In genomic region chr13:44331446-44331845, GRCh38 we compare ENCODE assay signal across 13 cellular contexts. TPM values are rescaled to one million over a fixed set of nuclear protein-coding genes. Genes with fewer than 3 reads are reported as not detected.
DNase-seq lines count a peak whose midpoint lies in the region; ATAC-seq and TF ChIP-seq lines count a peak whose summit lies in the region.
"Had no signal": no experiment of that assay in that cellular context is flagged by ENCODE, and none has a peak within 500 bp of the region (broad histone marks: within the 10 kb centered on the region; RNA-seq: fewer than 3 reads in every experiment).

No MANE protein-coding gene starts in this region.

- H3K4me3 ChIP-seq in right atrium auricular region: no peak overlapping the region
- H3K4me3 ChIP-seq: testis had no signal

- peak overlapping the region; percentile 23 to 42 for H3K27ac ChIP-seq in right atrium auricular region
- H3K27ac ChIP-seq: parathyroid adenoma, testis had no signal

- intact Hi-C loops in activated CD4-positive, alpha-beta T cell treated with anti-CD3 and anti-CD28 coated beads for 36 hours (cut with DNase I, micrococcal nuclease): no loop called here

- CTCF ChIA-PET in activated CD4-positive, alpha-beta T cell treated with anti-CD3 and anti-CD28 coated beads for 36 hours (lab: Charles Lee): interaction anchor here (1.0 kb wide), 1 partner anchor 420 kb away, joined by 3 read pairs; no protein-coding TSS in a partner anchor

- peak; percentile 43 for DNase-seq in activated CD4-positive, alpha-beta T cell treated with anti-CD3 and anti-CD28 coated beads for 36 hours
- no peak for DNase-seq in activated CD4-positive, alpha-beta T cell treated with anti-CD3 and anti-CD28 coated beads for 4 hours
- DNase-seq in right atrium auricular region (ENCODE audit: low spot score) (no peak), SHP77 (lab: John Stamatoyannopoulos, UW) (no peak), HFFc6 (no peak)
- no peak for DNase-seq in stimulated activated effector memory CD8-positive, alpha-beta T cell treated with anti-CD3 and anti-CD28 coated beads, Interleukin-12 subunit alpha, Interleukin-12 subunit beta, amount 100 ng/mL, for 72 hours (ENCODE audit: low spot score in 2 of 2)
- DNase-seq: 8988T; activated effector memory CD4-positive, alpha-beta T cell treated with Interleukin-2 at 50 U/mL for 16 hours; SHP77 treated with DMSO at 0.1 percent for 48 hours had no signal

- peaks cover 8% of the 10 kb centered on the region for H3K4me1 Mint-ChIP-seq in activated CD4-positive, alpha-beta T cell treated with anti-CD3 and anti-CD28 coated beads for 36 hours
- H3K4me1 Mint-ChIP-seq in activated T-helper 17 cell treated with anti-CD3 and anti-CD28 coated beads, Interleukin-2, amount 50 U/mL, for 72 hours: peaks cover 8% of the 10 kb centered on the region
- peaks cover 8% of the 10 kb centered on the region for H3K4me1 Mint-ChIP-seq in stimulated activated effector memory CD8-positive, alpha-beta T cell treated with anti-CD3 and anti-CD28 coated beads, Interleukin-12 subunit alpha, Interleukin-12 subunit beta, amount 100 ng/mL, for 72 hours
- peaks cover 12% of the 10 kb centered on the region for H3K4me1 Mint-ChIP-seq in HFFc6 (ENCODE audit: low read depth)

- H3K4me3 Mint-ChIP-seq in activated CD4-positive, alpha-beta T cell treated with anti-CD3 and anti-CD28 coated beads for 36 hours: no peak overlapping the region
- no peak overlapping the region for H3K4me3 Mint-ChIP-seq in activated T-helper 17 cell treated with anti-CD3 and anti-CD28 coated beads, Interleukin-2, amount 50 U/mL, for 72 hours
- no peak overlapping the region for H3K4me3 Mint-ChIP-seq in stimulated activated effector memory CD8-positive, alpha-beta T cell treated with anti-CD3 and anti-CD28 coated beads, Interleukin-12 subunit alpha, Interleukin-12 subunit beta, amount 100 ng/mL, for 72 hours
- H3K4me3 Mint-ChIP-seq in HFFc6: no peak overlapping the region

- peaks cover 0 to 17% of the 10 kb centered on the region in 2 donors for H3K4me1 ChIP-seq in right atrium auricular region
- H3K4me1 ChIP-seq: parathyroid adenoma had no signal

- H3K36me3 ChIP-seq in right atrium auricular region: no peaks in the 10 kb centered on the region

- no peaks in the 10 kb centered on the region for H3K9me3 Mint-ChIP-seq in activated CD4-positive, alpha-beta T cell treated with anti-CD3 and anti-CD28 coated beads for 36 hours (ENCODE audit: low read depth)
- H3K9me3 Mint-ChIP-seq in activated T-helper 17 cell treated with anti-CD3 and anti-CD28 coated beads, Interleukin-2, amount 50 U/mL, for 72 hours: peaks cover 4% of the 10 kb centered on the region
- H3K9me3 Mint-ChIP-seq in stimulated activated effector memory CD8-positive, alpha-beta T cell treated with anti-CD3 and anti-CD28 coated beads, Interleukin-12 subunit alpha, Interleukin-12 subunit beta, amount 100 ng/mL, for 72 hours: no peaks in the 10 kb centered on the region
- peaks cover 4% of the 10 kb centered on the region; the same call in 1 of the 2 replicates for H3K9me3 Mint-ChIP-seq in HFFc6

- TF ChIP-seq CTCF in right atrium auricular region (IDR thresholded peaks at IDR 0.05): no peak
- TF ChIP-seq CTCF in HFFc6 (IDR thresholded peaks at IDR 0.05): no peak

- no peaks in the 10 kb centered on the region for H3K9me3 ChIP-seq in right atrium auricular region
- H3K9me3 ChIP-seq: testis had no signal

- no peaks in the 10 kb centered on the region for H3K27me3 ChIP-seq in right atrium auricular region
- H3K27me3 ChIP-seq: testis had no signal

- H3K27ac Mint-ChIP-seq in activated CD4-positive, alpha-beta T cell treated with anti-CD3 and anti-CD28 coated beads for 36 hours: no peak overlapping the region
- H3K27ac Mint-ChIP-seq in activated T-helper 17 cell treated with anti-CD3 and anti-CD28 coated beads, Interleukin-2, amount 50 U/mL, for 72 hours: no peak overlapping the region
- no peak overlapping the region for H3K27ac Mint-ChIP-seq in stimulated activated effector memory CD8-positive, alpha-beta T cell treated with anti-CD3 and anti-CD28 coated beads, Interleukin-12 subunit alpha, Interleukin-12 subunit beta, amount 100 ng/mL, for 72 hours
- no peak overlapping the region for H3K27ac Mint-ChIP-seq in HFFc6

- ATAC-seq in activated CD4-positive, alpha-beta T cell treated with anti-CD3 and anti-CD28 coated beads for 36 hours: peak; percentile 98
- ATAC-seq in activated T-helper 17 cell treated with anti-CD3 and anti-CD28 coated beads, Interleukin-2, amount 50 U/mL, for 72 hours (replicated peaks): peak; percentile 96
- peak; percentile 80 for ATAC-seq in stimulated activated effector memory CD8-positive, alpha-beta T cell treated with anti-CD3 and anti-CD28 coated beads, Interleukin-12 subunit alpha, Interleukin-12 subunit beta, amount 100 ng/mL, for 72 hours
- no peak for ATAC-seq in HG03457 (IDR thresholded peaks at IDR 0.05; ENCODE audit: unreplicated experiment)

- POLR2A ChIA-PET in activated CD4-positive, alpha-beta T cell treated with anti-CD3 and anti-CD28 coated beads for 36 hours (lab: Charles Lee): no interaction called here

- no peaks in the 10 kb centered on the region for H3K36me3 Mint-ChIP-seq in activated CD4-positive, alpha-beta T cell treated with anti-CD3 and anti-CD28 coated beads for 36 hours (ENCODE audit: low read depth)
- no peaks in the 10 kb centered on the region for H3K36me3 Mint-ChIP-seq in activated T-helper 17 cell treated with anti-CD3 and anti-CD28 coated beads, Interleukin-2, amount 50 U/mL, for 72 hours (ENCODE audit: low read depth)
- no peaks in the 10 kb centered on the region for H3K36me3 Mint-ChIP-seq in stimulated activated effector memory CD8-positive, alpha-beta T cell treated with anti-CD3 and anti-CD28 coated beads, Interleukin-12 subunit alpha, Interleukin-12 subunit beta, amount 100 ng/mL, for 72 hours
- H3K36me3 Mint-ChIP-seq in HFFc6 (ENCODE audit: low read depth): no peaks in the 10 kb centered on the region

- peaks cover 6% of the 10 kb centered on the region for H3K27me3 Mint-ChIP-seq in activated CD4-positive, alpha-beta T cell treated with anti-CD3 and anti-CD28 coated beads for 36 hours
- H3K27me3 Mint-ChIP-seq in activated T-helper 17 cell treated with anti-CD3 and anti-CD28 coated beads, Interleukin-2, amount 50 U/mL, for 72 hours: peaks cover 29% of the 10 kb centered on the region
- H3K27me3 Mint-ChIP-seq in HFFc6 (ENCODE audit: insufficient read depth): peaks cover 38% of the 10 kb centered on the region

RNA-seq across cellular contexts. Expression of gene SERP2, which starts 42.2 kb away (rescaled TPM):
- under 1 TPM; 0.63 to 0.98 TPM for total RNA-seq in activated CD4-positive, alpha-beta T cell treated with anti-CD3 and anti-CD28 coated beads for 36 hours
- total RNA-seq in activated T-helper 17 cell treated with anti-CD3 and anti-CD28 coated beads, Interleukin-2, amount 50 U/mL, for 72 hours: not detected
- 10 to 100 TPM; 15.4 to 17.7 TPM for total RNA-seq in right atrium auricular region
- 1 to 10 TPM; 1.4 to 2.5 (median 2.1) TPM for total RNA-seq in HFFc6 (2021; fragmentation: NEBNext Ultra II Directional; extraction: Animal tissue kit (Norgen Biotek cat#: 25700))

Comparison
In these comparisons a context has a peak if more than half of its experiments do, and no peak if none do; other contexts are left out.
1. RNA of gene SERP2, which starts 42.2 kb away (total RNA-seq): 15.4 to 17.7 TPM in right atrium auricular region; 1.4 to 2.5 TPM in HFFc6, 0.63 to 0.98 TPM in activated CD4-positive, alpha-beta T cell treated with anti-CD3 and anti-CD28 coated beads for 36 hours and not detected in activated T-helper 17 cell treated with anti-CD3 and anti-CD28 coated beads, Interleukin-2, amount 50 U/mL, for 72 hours; every median in the first group is over 4 times any median in the second.